ENCODE assay signal across 9 cellular contexts in genomic region chr3:188400494-188401243, GRCh38.
DNase-seq lines count a peak whose midpoint lies in the region; ATAC-seq and TF ChIP-seq lines count a peak whose summit lies in the region.
"Had no signal": no experiment of that assay in that cellular context is flagged by ENCODE, and none has a peak within 500 bp of the region (broad histone marks: within the 10 kb centered on the region; RNA-seq: fewer than 3 reads in every experiment).

No MANE protein-coding gene starts in this region.

- no peaks in the 10 kb centered on the region for H3K9me3 Mint-ChIP-seq in endodermal cell
- H3K9me3 Mint-ChIP-seq: nephron had no signal

- H3K4me3 Mint-ChIP-seq in endodermal cell: no peak overlapping the region
- H3K4me3 Mint-ChIP-seq: nephron had no signal

- intact Hi-C loops in esophagus muscularis mucosa (cut with DNase I): no loop called here

- TF ChIP-seq CTCF in esophagus muscularis mucosa (IDR thresholded peaks at IDR 0.05) (no peak), endodermal cell (conservative IDR thresholded peaks at IDR 0.05) (no peak)

- TF ChIP-seq EP300 in esophagus muscularis mucosa (IDR thresholded peaks at IDR 0.05): no peak

- no peak overlapping the region for H3K27ac Mint-ChIP-seq in endodermal cell
- H3K27ac Mint-ChIP-seq: nephron had no signal

- H3K27me3 ChIP-seq in esophagus muscularis mucosa (no peaks in the 10 kb centered on the region), endodermal cell (ENCODE audit: control insufficient read depth, insufficient read depth, low read length, poor library complexity, severe bottlenecking) (no peaks in the 10 kb centered on the region), HAP-1 (ENCODE audit: low read depth) (0 out of 2 replicates have a peak, but pooled peaks cover 4% of the 10 kb centered on the region)

- H3K27ac ChIP-seq in esophagus muscularis mucosa (replicated peaks in 1 of 4) (peak overlapping the region in 3 of 4 donors; percentile 13 to 31 (median 14)), endodermal cell (ENCODE audit: low read depth, low read length) (no peak overlapping the region)

- H3K4me3 ChIP-seq in esophagus muscularis mucosa (no peak overlapping the region), endodermal cell (ENCODE audit: low read length) (no peak overlapping the region), HAP-1 (no peak overlapping the region)

- ATAC-seq in GM18502 (IDR thresholded peaks at IDR 0.05; ENCODE audit: poor library complexity, unreplicated experiment) (peak; percentile 94), GM21381 (IDR thresholded peaks at IDR 0.05; ENCODE audit: unreplicated experiment) (peak; percentile 88), HG03439 (IDR thresholded peaks at IDR 0.05; ENCODE audit: unreplicated experiment) (peak; percentile 80)

- H3K9ac ChIP-seq in endodermal cell (ENCODE audit: extremely low read depth, low read length, poor library complexity, severe bottlenecking): no peak overlapping the region

- H3K9me3 ChIP-seq in esophagus muscularis mucosa (no peaks in the 10 kb centered on the region), endodermal cell (ENCODE audit: control insufficient read depth, low read length) (no peaks in the 10 kb centered on the region), HAP-1 (no peaks in the 10 kb centered on the region)

- peaks cover 32 to 97% (median 91%) of the 10 kb centered on the region in 4 donors for H3K4me1 ChIP-seq in esophagus muscularis mucosa
- H3K4me1 ChIP-seq in endodermal cell (ENCODE audit: control insufficient read depth, insufficient read depth, low read length): peaks cover 4% of the 10 kb centered on the region
- H3K4me1 ChIP-seq in HAP-1: no peaks in the 10 kb centered on the region

- H3K36me3 ChIP-seq in esophagus muscularis mucosa (peaks cover 0 to 8% (median 0%) of the 10 kb centered on the region in 4 donors), endodermal cell (ENCODE audit: control insufficient read depth, insufficient read depth, low read length) (peaks cover 12% of the 10 kb centered on the region), HAP-1 (replicated peaks) (no peaks in the 10 kb centered on the region)

- TF ChIP-seq POLR2A in esophagus muscularis mucosa (IDR thresholded peaks at IDR 0.05; ENCODE audit: low read depth): no peak

- H3K27me3 Mint-ChIP-seq in endodermal cell (ENCODE audit: insufficient read depth): no peaks in the 10 kb centered on the region

- in situ Hi-C loops in HAP-1 (cut with MboI; ENCODE audit: low sequenced_read_pairs): no loop called here

- H3K4me1 Mint-ChIP-seq in endodermal cell: peaks cover 8% of the 10 kb centered on the region
- H3K4me1 Mint-ChIP-seq: nephron had no signal

- WGBS in esophagus muscularis mucosa: 51% methylated on average over 2 of the region's 2 CpGs
- 81 to 100% methylated on average over 1 to 2 of the region's 2 CpGs for WGBS in endodermal cell (ENCODE audit: insufficient coverage in 1 of 2, insufficient read length in 1 of 2), 2 experiments

- DNase-seq in esophagus muscularis mucosa (ENCODE audit: extremely low spot score) (no peak), endodermal cell (no peak), epidermal melanocyte (ENCODE audit: insufficient read length, low spot score) (no peak), HAP-1 (ENCODE audit: low spot score in 2 of 2) (no peak)
- DNase-seq in activated CD8-positive, alpha-beta memory T cell treated with anti-CD3 and anti-CD28 coated beads, Interleukin-2, amount 50 U/mL, for 4 hours: no peak

- H3K36me3 Mint-ChIP-seq in endodermal cell (ENCODE audit: low read depth): no peaks in the 10 kb centered on the region
